ENCODE assay signal across 26 cellular contexts in genomic region chr3:190096345-190096744, GRCh38. TPM values are rescaled to one million over a fixed set of nuclear protein-coding genes. Genes with fewer than 3 reads are reported as not detected.
A peak's percentile ranks its signal among the peaks of the same experiment; 100 is the strongest.
DNase-seq lines count a peak whose midpoint lies in the region; ATAC-seq and TF ChIP-seq lines count a peak whose summit lies in the region.
"Had no signal": no experiment of that assay in that cellular context is flagged by ENCODE, and none has a peak within 500 bp of the region (broad histone marks: within the 10 kb centered on the region; RNA-seq: fewer than 3 reads in every experiment).

No MANE protein-coding gene starts in this region.

- H3K9me3 Mint-ChIP-seq in type B pancreatic cell = peaks cover 11% of the 10 kb centered on the region
- H3K9me3 Mint-ChIP-seq in activated T-helper 17 cell treated with anti-CD3 and anti-CD28 coated beads, Interleukin-2, amount 50 U/mL, for 72 hours = no peaks in the 10 kb centered on the region
- H3K9me3 Mint-ChIP-seq: activated CD4-positive, alpha-beta T cell treated with anti-CD3 and anti-CD28 coated beads, Interleukin-2, amount 10 ng/mL, durations not matched to agents 7 days and 5 days; naive thymus-derived CD4-positive, alpha-beta T cell; stimulated activated naive CD8-positive, alpha-beta T cell treated with anti-CD3 and anti-CD28 coated beads, Interleukin-15, Interleukin-2, amounts not matched to agents 100 ng/mL and 50 ng/mL, for 24 hours had no signal

- no peak overlapping the region for H3K27ac Mint-ChIP-seq in type B pancreatic cell
- no peak overlapping the region for H3K27ac Mint-ChIP-seq in activated T-helper 17 cell treated with anti-CD3 and anti-CD28 coated beads, Interleukin-2, amount 50 U/mL, for 72 hours
- H3K27ac Mint-ChIP-seq: activated CD4-positive, alpha-beta T cell treated with anti-CD3 and anti-CD28 coated beads, Interleukin-2, amount 10 ng/mL, durations not matched to agents 7 days and 5 days; activated naive CD8-positive, alpha-beta T cell; naive thymus-derived CD4-positive, alpha-beta T cell; stimulated activated naive CD8-positive, alpha-beta T cell treated with anti-CD3 and anti-CD28 coated beads, Interleukin-15, Interleukin-2, amounts not matched to agents 100 ng/mL and 50 ng/mL, for 24 hours had no signal

- H3K36me3 Mint-ChIP-seq in type B pancreatic cell = peaks cover 8% of the 10 kb centered on the region
- H3K36me3 Mint-ChIP-seq in activated T-helper 17 cell treated with anti-CD3 and anti-CD28 coated beads, Interleukin-2, amount 50 U/mL, for 72 hours (ENCODE audit: low read depth) = no peaks in the 10 kb centered on the region
- H3K36me3 Mint-ChIP-seq: activated naive CD8-positive, alpha-beta T cell; naive thymus-derived CD4-positive, alpha-beta T cell had no signal

- DNase-seq in GM06990 (ENCODE audit: extremely low read depth, insufficient read length) = peak; percentile 75
- no peak for DNase-seq in adrenal gland
- DNase-seq in type B pancreatic cell (ENCODE audit: extremely low spot score, unreplicated experiment) = no peak
- no peak for DNase-seq in NCI-H1105 (lab: John Stamatoyannopoulos, UW)
- DNase-seq in effector CD8-positive, alpha-beta T cell (lab: John Stamatoyannopoulos, UW) = no peak
- DNase-seq: 8988T; activated CD4-positive, alpha-beta T cell treated with anti-CD3 and anti-CD28 coated beads, Interleukin-2, amount 10 ng/mL, durations not matched to agents 7 days and 5 days; DMS79; erythroblast; foreskin fibroblast; heart right ventricle; naive thymus-derived CD4-positive, alpha-beta T cell; NCI-H1048; NCI-H1930; ovary; PC-3; SJCRH30; stimulated activated CD4-positive, alpha-beta T cell treated with anti-CD3 and anti-CD28 coated beads, Interleukin-12 subunit alpha, Interleukin-12 subunit beta, amount 100 ng/mL, for 4 hours; thyroid gland had no signal

- no peak for TF ChIP-seq POLR2A in adrenal gland (IDR thresholded peaks at IDR 0.05)

- no peaks in the 10 kb centered on the region for H3K27me3 Mint-ChIP-seq in type B pancreatic cell
- peaks cover 11% of the 10 kb centered on the region for H3K27me3 Mint-ChIP-seq in activated T-helper 17 cell treated with anti-CD3 and anti-CD28 coated beads, Interleukin-2, amount 50 U/mL, for 72 hours

- H3K4me1 ChIP-seq in adrenal gland (replicated peaks in 1 of 2) = peaks cover 38 to 79% of the 10 kb centered on the region in 2 donors
- H3K4me1 ChIP-seq: thyroid gland had no signal

- intact Hi-C loops in adrenal gland (cut with DNase I) = no loop called here

- TF ChIP-seq CTCF in GM06990 (IDR thresholded peaks at IDR 0.05; ENCODE audit: insufficient read depth, low read length, poor library complexity, severe bottlenecking) (no peak), adrenal gland (IDR thresholded peaks at IDR 0.05) (no peak), type B pancreatic cell (conservative IDR thresholded peaks at IDR 0.05) (no peak)

- H3K4me3 Mint-ChIP-seq in type B pancreatic cell = no peak overlapping the region
- H3K4me3 Mint-ChIP-seq in activated T-helper 17 cell treated with anti-CD3 and anti-CD28 coated beads, Interleukin-2, amount 50 U/mL, for 72 hours = no peak overlapping the region
- H3K4me3 Mint-ChIP-seq: activated CD4-positive, alpha-beta T cell treated with anti-CD3 and anti-CD28 coated beads, Interleukin-2, amount 10 ng/mL, durations not matched to agents 7 days and 5 days; activated naive CD8-positive, alpha-beta T cell; naive thymus-derived CD4-positive, alpha-beta T cell; stimulated activated naive CD8-positive, alpha-beta T cell treated with anti-CD3 and anti-CD28 coated beads, Interleukin-15, Interleukin-2, amounts not matched to agents 100 ng/mL and 50 ng/mL, for 24 hours had no signal

- H3K4me3 ChIP-seq in GM06990 (replicated peaks; ENCODE audit: low read depth, low read length) (no peak overlapping the region), adrenal gland (no peak overlapping the region)
- H3K4me3 ChIP-seq: heart right ventricle, ovary, SJCRH30, thyroid gland had no signal

- ATAC-seq in GM21360 (IDR thresholded peaks at IDR 0.05; ENCODE audit: unreplicated experiment) (peak; percentile 45), HG03060 (IDR thresholded peaks at IDR 0.05; ENCODE audit: low read depth, unreplicated experiment) (peak; percentile 35)
- no peak for ATAC-seq in activated T-helper 17 cell treated with anti-CD3 and anti-CD28 coated beads, Interleukin-2, amount 50 U/mL, for 72 hours (replicated peaks)
- ATAC-seq: heart right ventricle; naive thymus-derived CD4-positive, alpha-beta T cell; PC-3 had no signal

- H3K4me1 Mint-ChIP-seq in type B pancreatic cell (ENCODE audit: unreplicated experiment) = peaks cover 47% of the 10 kb centered on the region
- no peaks in the 10 kb centered on the region for H3K4me1 Mint-ChIP-seq in activated T-helper 17 cell treated with anti-CD3 and anti-CD28 coated beads, Interleukin-2, amount 50 U/mL, for 72 hours

- H3K27me3 ChIP-seq in GM06990 (replicated peaks; ENCODE audit: control insufficient read depth, insufficient read depth, low read length) (no peaks in the 10 kb centered on the region), adrenal gland (no peaks in the 10 kb centered on the region)
- H3K27me3 ChIP-seq: heart right ventricle, ovary, SJCRH30, thyroid gland had no signal

- H3K27ac ChIP-seq in adrenal gland = peak overlapping the region in 4 of 5 donors; percentile 35 to 65 (median 58)
- H3K27ac ChIP-seq: heart right ventricle, ovary, SJCRH30, thyroid gland, VCaP had no signal

- 63 to 72% (median 71%) methylated on average over 4 of the region's 4 CpGs for WGBS in adrenal gland, 4 donors

- H3K9me3 ChIP-seq in adrenal gland (replicated peaks in 1 of 3) = no peaks in the 10 kb centered on the region
- H3K9me3 ChIP-seq: heart right ventricle, ovary, SJCRH30, thyroid gland had no signal

- H3K36me3 ChIP-seq in GM06990 (ENCODE audit: control insufficient read depth, insufficient read depth, low read length) (no peaks in the 10 kb centered on the region), adrenal gland (replicated peaks in 1 of 2) (no peaks in the 10 kb centered on the region)
- H3K36me3 ChIP-seq: heart right ventricle, ovary, SJCRH30, thyroid gland had no signal

RNA-seq across cellular contexts. Expression of gene P3H2, which starts 24.4 kb away (rescaled TPM):
- total RNA-seq in adrenal gland = 100 to 1,000 TPM in 3 of 8 donors, 10 to 100 TPM in 5; 66.1 to 175 (median 90.9) TPM
- 10 to 100 TPM; 22.8 to 91.3 (median 72.8) TPM for polyA plus RNA-seq in adrenal gland
- 8.2 and 23.5 TPM in 2 replicates for total RNA-seq in type B pancreatic cell (ENCODE audit: low replicate concordance)
- total RNA-seq in activated T-helper 17 cell treated with anti-CD3 and anti-CD28 coated beads, Interleukin-2, amount 50 U/mL, for 72 hours = not detected
- total RNA-seq: activated CD4-positive, alpha-beta T cell treated with anti-CD3 and anti-CD28 coated beads, Interleukin-2, amount 10 ng/mL, durations not matched to agents 7 days and 5 days; T-helper 2 cell treated with Interferon-gamma antibody and Interleukin-4, amounts not matched to agents 100 ng/mL and 5 ng/mL, for 36 hours had no signal
- polyA plus RNA-seq: naive thymus-derived CD4-positive, alpha-beta T cell had no signal
